In the genomic region with DNA sequence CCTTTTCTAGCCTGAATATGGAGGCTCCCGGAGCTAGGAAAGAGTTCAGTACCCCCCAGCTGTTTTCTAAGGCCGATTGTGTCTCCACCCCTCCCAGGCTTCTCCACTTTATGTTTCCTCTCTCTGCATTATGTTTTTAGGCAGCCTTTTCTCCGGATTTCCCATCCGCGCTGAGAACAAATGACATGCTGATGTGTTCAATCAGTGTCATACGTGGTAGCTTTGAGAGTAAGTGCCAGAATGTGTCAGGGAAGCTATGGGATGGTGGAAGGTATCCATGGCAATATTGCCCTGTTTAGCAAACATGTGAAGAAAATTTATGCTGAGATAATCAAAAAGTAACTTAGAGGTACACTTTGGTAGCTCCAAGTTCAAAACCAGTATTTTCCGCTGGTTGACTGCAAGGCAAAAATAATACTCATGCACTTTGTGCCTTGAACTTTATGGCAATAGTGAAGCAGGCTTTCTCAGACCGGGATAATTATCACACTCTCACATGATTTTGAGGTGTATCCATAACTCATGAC, we compare ENCODE assay signal across 18 cellular contexts. TPM values are rescaled to one million over a fixed set of nuclear protein-coding genes. Genes with fewer than 3 reads are reported as not detected.
DNase-seq lines count a peak whose midpoint lies in the region; FAIRE-seq and TF ChIP-seq lines count a peak whose summit lies in the region.
"Had no signal": no experiment of that assay in that cellular context is flagged by ENCODE, and none has a peak within 500 bp of the region (broad histone marks: within the 10 kb centered on the region; RNA-seq: fewer than 3 reads in every experiment).

No MANE protein-coding gene starts in this region.

- H3K36me3 ChIP-seq in WERI-Rb-1 (no peaks in the 10 kb centered on the region), mesenchymal stem cell (ENCODE audit: control insufficient read depth in 1 of 2, insufficient read depth in 2 of 2, low read depth in 1 of 2, low read length in 2 of 2) (no peaks in the 10 kb centered on the region), stomach smooth muscle (ENCODE audit: control insufficient read depth in 2 of 2, insufficient read depth in 2 of 2, low read length in 2 of 2) (no peaks in the 10 kb centered on the region), small intestine (ENCODE audit: control insufficient read depth in 2 of 2, insufficient read depth in 2 of 2, low read length in 2 of 2) (no peaks in the 10 kb centered on the region)

- no peak for DNase-seq in WERI-Rb-1
- DNase-seq in dermis blood vessel endothelial cell = peak; percentile 65
- DNase-seq in mesenchymal stem cell = no peak
- DNase-seq in erythroblast (lab: John Stamatoyannopoulos, UW) = no peak
- no peak for DNase-seq in GM12892 (ENCODE audit: insufficient read length)
- DNase-seq in small intestine = no peak
- DNase-seq: CD8-positive, alpha-beta T cell; COR-L47; DND-41; GDM1 had no signal

- no peak for TF ChIP-seq CTCF in WERI-Rb-1 (IDR thresholded peaks at IDR 0.05; ENCODE audit: low read depth, low read length)

- H3K79me1 ChIP-seq in mesenchymal stem cell (replicated peaks; ENCODE audit: low read length, poor library complexity, severe bottlenecking) = no peaks in the 10 kb centered on the region

- FAIRE-seq in GM12892 (lab: Jason Lieb, UNC) = no peak
- FAIRE-seq in small intestine (lab: Jason Lieb, UNC) = no peak
- FAIRE-seq: A204.1, D721Med, GM19239, H54 had no signal

- H3K18ac ChIP-seq in mesenchymal stem cell (ENCODE audit: low read depth in 1 of 2, low read length in 2 of 2) = peak overlapping the region; percentile 55 to 67

- H3K9ac ChIP-seq in mesenchymal stem cell (ENCODE audit: low read length) = no peak overlapping the region
- no peak overlapping the region for H3K9ac ChIP-seq in stomach smooth muscle (ENCODE audit: low read length in 2 of 2)

- H3K4me1 ChIP-seq in mesenchymal stem cell (ENCODE audit: control insufficient read depth, insufficient read depth, low read depth, low read length) (peaks cover 7% of the 10 kb centered on the region), stomach smooth muscle (ENCODE audit: control insufficient read depth, insufficient read depth, low read length) (peaks cover 45% of the 10 kb centered on the region), small intestine (ENCODE audit: control insufficient read depth in 2 of 2, insufficient read depth in 1 of 2, low read depth in 1 of 2, low read length in 1 of 2) (peaks cover 0 to 2% of the 10 kb centered on the region in 2 donors)

- no peak overlapping the region for H2BK120ac ChIP-seq in mesenchymal stem cell (ENCODE audit: low read depth, low read length)

- H3K4me2 ChIP-seq in mesenchymal stem cell (ENCODE audit: low read length, poor library complexity, severe bottlenecking) = no peak overlapping the region

- H3K27ac ChIP-seq in WERI-Rb-1 = peak overlapping the region; percentile 5
- no peak overlapping the region for H3K27ac ChIP-seq in mesenchymal stem cell (ENCODE audit: low read length, poor library complexity, severe bottlenecking)
- H3K27ac ChIP-seq in stomach smooth muscle (ENCODE audit: low read length) = peak overlapping the region; percentile 24
- peak overlapping the region in 1 of 2 donors; percentile 48 for H3K27ac ChIP-seq in small intestine (ENCODE audit: low read depth in 1 of 2, low read length in 1 of 2)

- no peak overlapping the region for H2BK15ac ChIP-seq in mesenchymal stem cell (ENCODE audit: low read depth, poor library complexity, severe bottlenecking)

- no peak overlapping the region for H2AFZ ChIP-seq in mesenchymal stem cell (ENCODE audit: low read depth, low read length)

- H3K9me3 ChIP-seq in WERI-Rb-1 (ENCODE audit: severe bottlenecking) (no peaks in the 10 kb centered on the region), mesenchymal stem cell (ENCODE audit: control insufficient read depth, low read length) (no peaks in the 10 kb centered on the region), stomach smooth muscle (ENCODE audit: control insufficient read depth in 2 of 2, low read length in 2 of 2) (no peaks in the 10 kb centered on the region), small intestine (ENCODE audit: control insufficient read depth, low read depth) (no peaks in the 10 kb centered on the region)

- 93% methylated on average over 8 of the region's 8 CpGs for WGBS in mesenchymal stem cell
- 72 to 74% (median 73%) methylated on average over 8 of the region's 8 CpGs for WGBS in small intestine, 3 donors

- no peak overlapping the region for H2BK5ac ChIP-seq in mesenchymal stem cell (ENCODE audit: low read depth, low read length, poor library complexity, severe bottlenecking)

- H3K4ac ChIP-seq in mesenchymal stem cell (ENCODE audit: low read depth in 1 of 2, low read length in 2 of 2) = no peak overlapping the region

- no peak overlapping the region for H4K91ac ChIP-seq in mesenchymal stem cell (ENCODE audit: low read length)

- no peak overlapping the region for H3K4me3 ChIP-seq in WERI-Rb-1 (ENCODE audit: low read depth, low read length)
- no peak overlapping the region for H3K4me3 ChIP-seq in mesenchymal stem cell (ENCODE audit: insufficient read depth in 1 of 2, low read depth in 1 of 2, low read length in 2 of 2)
- no peak overlapping the region for H3K4me3 ChIP-seq in stomach smooth muscle (ENCODE audit: low read length in 2 of 2)
- H3K4me3 ChIP-seq in small intestine (ENCODE audit: low read depth in 1 of 2, low read length in 2 of 2) = no peak overlapping the region

- no peak overlapping the region for H2AK5ac ChIP-seq in mesenchymal stem cell (ENCODE audit: low read length, severe bottlenecking)

- no peak for TF ChIP-seq POLR2A in erythroblast (IDR thresholded peaks at IDR 0.05; ENCODE audit: low read length)
- TF ChIP-seq POLR2A in GM12892 (IDR thresholded peaks at IDR 0.05; ENCODE audit: low read depth, low read length) = no peak

- H2BK12ac ChIP-seq in mesenchymal stem cell (ENCODE audit: low read length in 2 of 2) = peak overlapping the region in 1 of 2 experiments; percentile 95

- no peak overlapping the region for H4K8ac ChIP-seq in mesenchymal stem cell (ENCODE audit: low read length)

- H3K14ac ChIP-seq in mesenchymal stem cell (ENCODE audit: low read length in 2 of 2) = no peak overlapping the region

- H3K23ac ChIP-seq in mesenchymal stem cell (ENCODE audit: low read length in 2 of 2) = no peak overlapping the region

- H3K27me3 ChIP-seq in WERI-Rb-1 (ENCODE audit: insufficient read depth, low read depth, severe bottlenecking) (no peaks in the 10 kb centered on the region), mesenchymal stem cell (ENCODE audit: control insufficient read depth in 1 of 2, insufficient read depth in 1 of 2, low read length in 2 of 2) (peaks cover 0 to 6% of the 10 kb centered on the region in 2 experiments), stomach smooth muscle (ENCODE audit: control insufficient read depth in 1 of 2, insufficient read depth in 2 of 2, low read length in 2 of 2) (no peaks in the 10 kb centered on the region), small intestine (ENCODE audit: control insufficient read depth in 2 of 2, insufficient read depth in 2 of 2, low read length in 2 of 2) (no peaks in the 10 kb centered on the region)

RNA-seq across cellular contexts. Expression of a gene that starts 36.7 kb away (rescaled TPM):
- total RNA-seq in dermis blood vessel endothelial cell = not detected in 2 replicates
- polyA plus RNA-seq in mesenchymal stem cell (2013, experiment 1 of 2) = not detected
- 0.08 TPM for polyA plus RNA-seq in mesenchymal stem cell (2013, experiment 2 of 2)
- polyA plus RNA-seq in GM12892 (2012; ENCODE audit: missing spikeins) = not detected
- polyA plus RNA-seq in small intestine = not detected
- total RNA-seq: CD8-positive, alpha-beta T cell; HT-29 had no signal
- polyA plus RNA-seq: BJ, CD14-positive monocyte had no signal

RNA-seq across cellular contexts. Expression of a gene that starts 37.3 kb away (rescaled TPM):
- 3.9 and 9.5 TPM in 2 replicates for total RNA-seq in dermis blood vessel endothelial cell
- 1,930 TPM for polyA plus RNA-seq in mesenchymal stem cell (2013, experiment 1 of 2)
- polyA plus RNA-seq in mesenchymal stem cell (2013, experiment 2 of 2) = 1,910 TPM
- polyA plus RNA-seq in GM12892 (2012; ENCODE audit: missing spikeins) = 0.66 TPM
- polyA plus RNA-seq in small intestine = 10 to 100 TPM in 2 of 3 donors, 1 to 10 TPM in 1; 4.2 to 55.3 (median 41.3) TPM
